In genomic region chr20:48153523-48153922, GRCh38 we compare ENCODE assay signal across 12 cellular contexts.
A peak's percentile ranks its signal among the peaks of the same experiment; 100 is the strongest.
DNase-seq lines count a peak whose midpoint lies in the region; ATAC-seq and TF ChIP-seq lines count a peak whose summit lies in the region.
"Had no signal": no experiment of that assay in that cellular context is flagged by ENCODE, and none has a peak within 500 bp of the region (broad histone marks: within the 10 kb centered on the region; RNA-seq: fewer than 3 reads in every experiment).

No MANE protein-coding gene starts in this region.

- H3K4me1 ChIP-seq in BLaER1 treated with 17β-estradiol and CSF1 and Interleukin-3, amounts not matched to agents 10 nM and 100 nM = peaks cover 0 to 12% (median 11%) of the 10 kb centered on the region in 10 experiments; a peak in 14 of 20 replicates

- peaks cover 23 to 29% (median 25%) of the 10 kb centered on the region in 11 experiments for H3K9me3 ChIP-seq in BLaER1 treated with 17β-estradiol and CSF1 and Interleukin-3, amounts not matched to agents 10 nM and 100 nM (replicated peaks in 1 of 11)

- H3K9me3 Mint-ChIP-seq in osteocyte (ENCODE audit: unreplicated experiment) = no peaks in the 10 kb centered on the region

- peak overlapping the region in 7 of 11 experiments; percentile 11 to 64 (median 44); a peak in 11 of 22 replicates for H3K4me2 ChIP-seq in BLaER1 treated with 17β-estradiol and CSF1 and Interleukin-3, amounts not matched to agents 10 nM and 100 nM

- H3K27ac ChIP-seq in BLaER1 treated with 17β-estradiol and CSF1 and Interleukin-3, amounts not matched to agents 10 nM and 100 nM = peak overlapping the region in 1 of 11 experiments; percentile 60; a peak in 1 of 22 replicates
- H3K27ac ChIP-seq: skin epidermis had no signal

- H3K27ac Mint-ChIP-seq in osteocyte (ENCODE audit: unreplicated experiment) = no peak overlapping the region

- no peaks in the 10 kb centered on the region for H3K36me3 ChIP-seq in BLaER1 treated with 17β-estradiol and CSF1 and Interleukin-3, amounts not matched to agents 10 nM and 100 nM

- no peaks in the 10 kb centered on the region for H3K27me3 ChIP-seq in BLaER1 treated with 17β-estradiol and CSF1 and Interleukin-3, amounts not matched to agents 10 nM and 100 nM

- TF ChIP-seq CTCF in foreskin fibroblast (IDR thresholded peaks at IDR 0.05; ENCODE audit: low read depth, low read length) (no peak), osteocyte (IDR thresholded peaks at IDR 0.05) (no peak)

- H3K4me3 ChIP-seq in BLaER1 treated with 17β-estradiol and CSF1 and Interleukin-3, amounts not matched to agents 10 nM and 100 nM = no peak overlapping the region
- no peak overlapping the region for H3K4me3 ChIP-seq in foreskin fibroblast (ENCODE audit: low read depth in 1 of 2, low read length in 2 of 2)
- H3K4me3 ChIP-seq: skin epidermis had no signal

- H3K27me3 Mint-ChIP-seq in osteocyte (ENCODE audit: unreplicated experiment) = peaks cover 51% of the 10 kb centered on the region

- ATAC-seq in HG03342 (IDR thresholded peaks at IDR 0.05; ENCODE audit: unreplicated experiment) = no peak
- no peak for ATAC-seq in HG03439 (IDR thresholded peaks at IDR 0.05; ENCODE audit: unreplicated experiment)
- ATAC-seq: Panc1 had no signal

- H4K20me1 ChIP-seq in BLaER1 treated with 17β-estradiol and CSF1 and Interleukin-3, amounts not matched to agents 10 nM and 100 nM = no peaks in the 10 kb centered on the region

- no peaks in the 10 kb centered on the region for H3K36me3 Mint-ChIP-seq in osteocyte (ENCODE audit: unreplicated experiment)

- peak; percentile 27 for DNase-seq in NAMALWA (ENCODE audit: low spot score)
- DNase-seq in RKO (ENCODE audit: low spot score) = peak; percentile 12
- peak; percentile 36 for DNase-seq in iPS-NIHi7 (ENCODE audit: extremely low spot score)
- DNase-seq in foreskin fibroblast = no peak
- no peak for DNase-seq in osteocyte (ENCODE audit: extremely low spot score, unreplicated experiment)
- DNase-seq: activated CD8-positive, alpha-beta memory T cell treated with anti-CD3 and anti-CD28 coated beads, Interleukin-2, amount 50 U/mL, for 4 hours; hippocampal formation had no signal

- H3K9ac ChIP-seq in BLaER1 treated with 17β-estradiol and CSF1 and Interleukin-3, amounts not matched to agents 10 nM and 100 nM = no peak overlapping the region

- H3K4me3 Mint-ChIP-seq in osteocyte (ENCODE audit: unreplicated experiment) = no peak overlapping the region

- H3K4me1 Mint-ChIP-seq in osteocyte (ENCODE audit: unreplicated experiment) = no peaks in the 10 kb centered on the region

Comparison
In these comparisons a context has a peak if more than half of its experiments do, and no peak if none do; other contexts are left out.
1. DNase-seq: peak in NAMALWA (single experiment), RKO (single experiment) and iPS-NIHi7 (single experiment); none in foreskin fibroblast (0 of 2) and osteocyte (single experiment).